Comparison of ENCODE assay signal across 10 cellular contexts in genomic region chr1:41892211-41892840, GRCh38. TPM values are rescaled to one million over a fixed set of nuclear protein-coding genes. Genes with fewer than 3 reads are reported as not detected.
DNase-seq lines count a peak whose midpoint lies in the region; ATAC-seq, FAIRE-seq and TF ChIP-seq lines count a peak whose summit lies in the region.
"Had no signal": no experiment of that assay in that cellular context is flagged by ENCODE, and none has a peak within 500 bp of the region (broad histone marks: within the 10 kb centered on the region; RNA-seq: fewer than 3 reads in every experiment).

No MANE protein-coding gene starts in this region.

- H3K4me1 ChIP-seq in ACC112 (ENCODE audit: control insufficient read depth, insufficient read depth, low read length, unreplicated experiment) (peaks cover 11% of the 10 kb centered on the region), KMS-11 (ENCODE audit: low read depth, poor library complexity, severe bottlenecking) (peaks cover 42% of the 10 kb centered on the region), astrocyte (ENCODE audit: insufficient read depth, low read length) (peaks cover 27% of the 10 kb centered on the region)

- H3K4me3 Mint-ChIP-seq in astrocyte (ENCODE audit: unreplicated experiment) = no peak overlapping the region

- no peak for DNase-seq in astrocyte (ENCODE audit: low read depth)
- DNase-seq in myocyte (ENCODE audit: low read depth) = peak; percentile 80
- no peak for DNase-seq in NCI-H1694 treated with DMSO at 0.1 percent for 48 hours (lab: John Stamatoyannopoulos, UW)
- DNase-seq in NCI-H345 treated with DMSO at 0.1 percent for 48 hours (lab: John Stamatoyannopoulos, UW; ENCODE audit: unreplicated experiment) = no peak
- DNase-seq: NK-92 treated with Interleukin-12 subunit alpha and Interleukin-12 subunit beta, amount 100 ng/mL, for 24 hours had no signal

- H3K27me3 ChIP-seq in ACC112 (ENCODE audit: insufficient read depth, low read length) (no peaks in the 10 kb centered on the region), KMS-11 (ENCODE audit: insufficient read depth, low read depth) (no peaks in the 10 kb centered on the region), astrocyte (ENCODE audit: insufficient read depth, low read length) (no peaks in the 10 kb centered on the region)

- H3K27ac ChIP-seq in ACC112 (ENCODE audit: low read depth, low read length) (no peak overlapping the region), KMS-11 (peak overlapping the region; percentile 74), astrocyte (ENCODE audit: low read depth, low read length) (no peak overlapping the region)

- peak; percentile 52 for FAIRE-seq in astrocyte (lab: Jason Lieb, UNC)

- ATAC-seq in HG02870 (IDR thresholded peaks at IDR 0.05; ENCODE audit: unreplicated experiment) (no peak), HG02588 (IDR thresholded peaks at IDR 0.05; ENCODE audit: unreplicated experiment) (no peak)

- H3K36me3 Mint-ChIP-seq in astrocyte (ENCODE audit: low read depth, unreplicated experiment) = no peaks in the 10 kb centered on the region
- H3K36me3 Mint-ChIP-seq: type B pancreatic cell had no signal

- H3K4me2 ChIP-seq in KMS-11 = peak overlapping the region; percentile 96
- peak overlapping the region; percentile 78 for H3K4me2 ChIP-seq in astrocyte (ENCODE audit: low read length)

- TF ChIP-seq CTCF in KMS-11 (conservative IDR thresholded peaks at IDR 0.05; ENCODE audit: low read depth, low read length) (no peak), astrocyte (IDR thresholded peaks at IDR 0.05; ENCODE audit: insufficient read depth, low read depth, low read length) (no peak)

- H4K20me1 ChIP-seq in KMS-11 (ENCODE audit: insufficient read depth) = no peaks in the 10 kb centered on the region
- peaks cover 6% of the 10 kb centered on the region for H4K20me1 ChIP-seq in astrocyte (ENCODE audit: insufficient read depth, low read length)

- no peaks in the 10 kb centered on the region for H3K9me3 Mint-ChIP-seq in astrocyte (ENCODE audit: unreplicated experiment)
- H3K9me3 Mint-ChIP-seq: type B pancreatic cell had no signal

- no peaks in the 10 kb centered on the region for H3K9me3 ChIP-seq in astrocyte (ENCODE audit: insufficient read depth, low read depth, low read length)

- H3K27ac Mint-ChIP-seq in astrocyte (ENCODE audit: unreplicated experiment) = no peak overlapping the region

- peak overlapping the region; percentile 98 for H2AFZ ChIP-seq in ACC112 (ENCODE audit: low read length, unreplicated experiment)
- peak overlapping the region; percentile 77 for H2AFZ ChIP-seq in KMS-11 (ENCODE audit: low read depth)
- no peak overlapping the region for H2AFZ ChIP-seq in astrocyte (ENCODE audit: low read depth, low read length)

- H3K36me3 ChIP-seq in ACC112 (ENCODE audit: insufficient read depth, low read length) = no peaks in the 10 kb centered on the region
- no peaks in the 10 kb centered on the region for H3K36me3 ChIP-seq in KMS-11 (ENCODE audit: insufficient read depth)
- H3K36me3 ChIP-seq in astrocyte (ENCODE audit: insufficient read depth, low read length) = no peaks in the 10 kb centered on the region

- H3K79me2 ChIP-seq in ACC112 (ENCODE audit: control insufficient read depth, insufficient read depth, low read length, unreplicated experiment) (no peaks in the 10 kb centered on the region), KMS-11 (ENCODE audit: insufficient read depth, low read depth) (no peaks in the 10 kb centered on the region), astrocyte (ENCODE audit: insufficient read depth, low read length) (peaks cover 67% of the 10 kb centered on the region)

- peaks cover 23% of the 10 kb centered on the region for H3K4me1 Mint-ChIP-seq in astrocyte (ENCODE audit: low read depth, unreplicated experiment)

- H3K9ac ChIP-seq in KMS-11 = peak overlapping the region; percentile 54; the same call in 1 of the 2 replicates
- H3K9ac ChIP-seq in astrocyte (ENCODE audit: low read length) = peak overlapping the region; percentile 43

- H3K4me3 ChIP-seq in ACC112 (ENCODE audit: low read depth, low read length) (peak overlapping the region; percentile 71), KMS-11 (IDR thresholded peaks at IDR 0.05; ENCODE audit: insufficient read depth, low read depth, low read length) (no peak overlapping the region), astrocyte (ENCODE audit: insufficient read depth, low read depth, low read length) (no peak overlapping the region)

- no peaks in the 10 kb centered on the region for H3K27me3 Mint-ChIP-seq in astrocyte (ENCODE audit: low read depth, unreplicated experiment)
- H3K27me3 Mint-ChIP-seq: type B pancreatic cell had no signal

RNA-seq across cellular contexts. Expression of gene HIVEP3, which starts 26.4 kb away (rescaled TPM):
- total RNA-seq in astrocyte (8.9 and 9.4 TPM in 2 replicates), myocyte (1.8 and 2.0 TPM in 2 replicates)
- polyA plus RNA-seq in myocyte (2012) = 7.3 TPM
